1 cellular context compared by ENCODE assay signal in the genomic region with DNA sequence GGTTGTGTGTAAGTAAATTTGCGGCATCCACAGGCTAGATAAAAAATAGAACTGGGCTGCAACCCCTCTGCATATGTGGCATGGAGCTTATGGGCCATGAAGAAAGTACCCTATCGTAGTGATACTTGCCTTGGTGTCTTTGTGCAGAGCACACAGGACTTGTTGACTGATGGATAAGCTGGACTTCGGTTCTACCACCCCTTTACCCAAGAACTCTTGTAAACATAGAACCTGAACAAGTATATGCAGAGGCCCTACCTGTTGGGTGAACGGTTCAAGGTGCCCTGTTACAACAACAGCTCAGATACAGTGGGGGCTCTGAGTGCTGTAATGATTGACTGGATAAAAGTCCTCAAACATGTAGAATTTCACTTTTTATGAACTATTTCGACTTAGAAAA.
TF ChIP-seq lines count a peak whose summit lies in the region.

No MANE protein-coding gene starts in this region.

TF ChIP-seq in HepG2, 621 proteins besides CTCF, POLR2A, EP300 and RAD21 (continued from another document and continues in another):
- TF ChIP-seq, protein P1, sequence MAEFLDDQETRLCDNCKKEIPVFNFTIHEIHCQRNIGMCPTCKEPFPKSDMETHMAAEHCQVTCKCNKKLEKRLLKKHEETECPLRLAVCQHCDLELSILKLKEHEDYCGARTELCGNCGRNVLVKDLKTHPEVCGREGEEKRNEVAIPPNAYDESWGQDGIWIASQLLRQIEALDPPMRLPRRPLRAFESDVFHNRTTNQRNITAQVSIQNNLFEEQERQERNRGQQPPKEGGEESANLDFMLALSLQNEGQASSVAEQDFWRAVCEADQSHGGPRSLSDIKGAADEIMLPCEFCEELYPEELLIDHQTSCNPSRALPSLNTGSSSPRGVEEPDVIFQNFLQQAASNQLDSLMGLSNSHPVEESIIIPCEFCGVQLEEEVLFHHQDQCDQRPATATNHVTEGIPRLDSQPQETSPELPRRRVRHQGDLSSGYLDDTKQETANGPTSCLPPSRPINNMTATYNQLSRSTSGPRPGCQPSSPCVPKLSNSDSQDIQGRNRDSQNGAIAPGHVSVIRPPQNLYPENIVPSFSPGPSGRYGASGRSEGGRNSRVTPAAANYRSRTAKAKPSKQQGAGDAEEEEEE (CRISPR knock-in tag; IDR thresholded peaks at IDR 0.05; ENCODE audit: borderline replicate concordance): no peak
- peak; percentile 40; the same call in 1 of the 2 replicates for TF ChIP-seq SMARCC2 (IDR thresholded peaks at IDR 0.05)
- TF ChIP-seq RFXANK (CRISPR knock-in tag; IDR thresholded peaks at IDR 0.05): no peak
- no peak for TF ChIP-seq ZNF678 (CRISPR knock-in tag; IDR thresholded peaks at IDR 0.05)
- no peak for TF ChIP-seq BORCS8-MEF2B (CRISPR knock-in tag; IDR thresholded peaks at IDR 0.05)
- TF ChIP-seq STAT5B (CRISPR knock-in tag; IDR thresholded peaks at IDR 0.05): no peak
- TF ChIP-seq, protein P2, sequence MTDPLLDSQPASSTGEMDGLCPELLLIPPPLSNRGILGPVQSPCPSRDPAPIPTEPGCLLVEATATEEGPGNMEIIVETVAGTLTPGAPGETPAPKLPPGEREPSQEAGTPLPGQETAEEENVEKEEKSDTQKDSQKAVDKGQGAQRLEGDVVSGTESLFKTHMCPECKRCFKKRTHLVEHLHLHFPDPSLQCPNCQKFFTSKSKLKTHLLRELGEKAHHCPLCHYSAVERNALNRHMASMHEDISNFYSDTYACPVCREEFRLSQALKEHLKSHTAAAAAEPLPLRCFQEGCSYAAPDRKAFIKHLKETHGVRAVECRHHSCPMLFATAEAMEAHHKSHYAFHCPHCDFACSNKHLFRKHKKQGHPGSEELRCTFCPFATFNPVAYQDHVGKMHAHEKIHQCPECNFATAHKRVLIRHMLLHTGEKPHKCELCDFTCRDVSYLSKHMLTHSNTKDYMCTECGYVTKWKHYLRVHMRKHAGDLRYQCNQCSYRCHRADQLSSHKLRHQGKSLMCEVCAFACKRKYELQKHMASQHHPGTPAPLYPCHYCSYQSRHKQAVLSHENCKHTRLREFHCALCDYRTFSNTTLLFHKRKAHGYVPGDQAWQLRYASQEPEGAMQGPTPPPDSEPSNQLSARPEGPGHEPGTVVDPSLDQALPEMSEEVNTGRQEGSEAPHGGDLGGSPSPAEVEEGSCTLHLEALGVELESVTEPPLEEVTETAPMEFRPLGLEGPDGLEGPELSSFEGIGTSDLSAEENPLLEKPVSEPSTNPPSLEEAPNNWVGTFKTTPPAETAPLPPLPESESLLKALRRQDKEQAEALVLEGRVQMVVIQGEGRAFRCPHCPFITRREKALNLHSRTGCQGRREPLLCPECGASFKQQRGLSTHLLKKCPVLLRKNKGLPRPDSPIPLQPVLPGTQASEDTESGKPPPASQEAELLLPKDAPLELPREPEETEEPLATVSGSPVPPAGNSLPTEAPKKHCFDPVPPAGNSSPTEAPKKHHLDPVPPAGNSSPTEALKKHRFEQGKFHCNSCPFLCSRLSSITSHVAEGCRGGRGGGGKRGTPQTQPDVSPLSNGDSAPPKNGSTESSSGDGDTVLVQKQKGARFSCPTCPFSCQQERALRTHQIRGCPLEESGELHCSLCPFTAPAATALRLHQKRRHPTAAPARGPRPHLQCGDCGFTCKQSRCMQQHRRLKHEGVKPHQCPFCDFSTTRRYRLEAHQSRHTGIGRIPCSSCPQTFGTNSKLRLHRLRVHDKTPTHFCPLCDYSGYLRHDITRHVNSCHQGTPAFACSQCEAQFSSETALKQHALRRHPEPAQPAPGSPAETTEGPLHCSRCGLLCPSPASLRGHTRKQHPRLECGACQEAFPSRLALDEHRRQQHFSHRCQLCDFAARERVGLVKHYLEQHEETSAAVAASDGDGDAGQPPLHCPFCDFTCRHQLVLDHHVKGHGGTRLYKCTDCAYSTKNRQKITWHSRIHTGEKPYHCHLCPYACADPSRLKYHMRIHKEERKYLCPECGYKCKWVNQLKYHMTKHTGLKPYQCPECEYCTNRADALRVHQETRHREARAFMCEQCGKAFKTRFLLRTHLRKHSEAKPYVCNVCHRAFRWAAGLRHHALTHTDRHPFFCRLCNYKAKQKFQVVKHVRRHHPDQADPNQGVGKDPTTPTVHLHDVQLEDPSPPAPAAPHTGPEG (CRISPR knock-in tag; IDR thresholded peaks at IDR 0.05): no peak
- no peak for TF ChIP-seq CENPT (CRISPR knock-in tag; IDR thresholded peaks at IDR 0.05; ENCODE audit: low read depth)
- TF ChIP-seq ZNF256 (CRISPR knock-in tag; conservative IDR thresholded peaks at IDR 0.05): no peak
- TF ChIP-seq YEATS4 (CRISPR knock-in tag; IDR thresholded peaks at IDR 0.05; ENCODE audit: borderline replicate concordance): 0 out of 2 replicates have a peak, but pooled peaks have one; percentile 50
- no peak for TF ChIP-seq ZNF7 (CRISPR knock-in tag; IDR thresholded peaks at IDR 0.05)
- TF ChIP-seq ZSCAN22 (CRISPR knock-in tag; IDR thresholded peaks at IDR 0.05): no peak
- TF ChIP-seq ZNF737 (CRISPR knock-in tag; IDR thresholded peaks at IDR 0.05; ENCODE audit: borderline replicate concordance): no peak
- no peak; the same call in 1 of the 2 replicates for TF ChIP-seq ZNF136 (CRISPR knock-in tag; IDR thresholded peaks at IDR 0.05; ENCODE audit: low read depth)
- TF ChIP-seq PRMT3 (CRISPR knock-in tag; IDR thresholded peaks at IDR 0.05; ENCODE audit: borderline replicate concordance, low read depth): no peak
- no peak for TF ChIP-seq EEA1 (CRISPR knock-in tag; IDR thresholded peaks at IDR 0.05; ENCODE audit: borderline replicate concordance)
- no peak for TF ChIP-seq ZNF674 (CRISPR knock-in tag; IDR thresholded peaks at IDR 0.05; ENCODE audit: low read depth)
- TF ChIP-seq, protein P3, sequence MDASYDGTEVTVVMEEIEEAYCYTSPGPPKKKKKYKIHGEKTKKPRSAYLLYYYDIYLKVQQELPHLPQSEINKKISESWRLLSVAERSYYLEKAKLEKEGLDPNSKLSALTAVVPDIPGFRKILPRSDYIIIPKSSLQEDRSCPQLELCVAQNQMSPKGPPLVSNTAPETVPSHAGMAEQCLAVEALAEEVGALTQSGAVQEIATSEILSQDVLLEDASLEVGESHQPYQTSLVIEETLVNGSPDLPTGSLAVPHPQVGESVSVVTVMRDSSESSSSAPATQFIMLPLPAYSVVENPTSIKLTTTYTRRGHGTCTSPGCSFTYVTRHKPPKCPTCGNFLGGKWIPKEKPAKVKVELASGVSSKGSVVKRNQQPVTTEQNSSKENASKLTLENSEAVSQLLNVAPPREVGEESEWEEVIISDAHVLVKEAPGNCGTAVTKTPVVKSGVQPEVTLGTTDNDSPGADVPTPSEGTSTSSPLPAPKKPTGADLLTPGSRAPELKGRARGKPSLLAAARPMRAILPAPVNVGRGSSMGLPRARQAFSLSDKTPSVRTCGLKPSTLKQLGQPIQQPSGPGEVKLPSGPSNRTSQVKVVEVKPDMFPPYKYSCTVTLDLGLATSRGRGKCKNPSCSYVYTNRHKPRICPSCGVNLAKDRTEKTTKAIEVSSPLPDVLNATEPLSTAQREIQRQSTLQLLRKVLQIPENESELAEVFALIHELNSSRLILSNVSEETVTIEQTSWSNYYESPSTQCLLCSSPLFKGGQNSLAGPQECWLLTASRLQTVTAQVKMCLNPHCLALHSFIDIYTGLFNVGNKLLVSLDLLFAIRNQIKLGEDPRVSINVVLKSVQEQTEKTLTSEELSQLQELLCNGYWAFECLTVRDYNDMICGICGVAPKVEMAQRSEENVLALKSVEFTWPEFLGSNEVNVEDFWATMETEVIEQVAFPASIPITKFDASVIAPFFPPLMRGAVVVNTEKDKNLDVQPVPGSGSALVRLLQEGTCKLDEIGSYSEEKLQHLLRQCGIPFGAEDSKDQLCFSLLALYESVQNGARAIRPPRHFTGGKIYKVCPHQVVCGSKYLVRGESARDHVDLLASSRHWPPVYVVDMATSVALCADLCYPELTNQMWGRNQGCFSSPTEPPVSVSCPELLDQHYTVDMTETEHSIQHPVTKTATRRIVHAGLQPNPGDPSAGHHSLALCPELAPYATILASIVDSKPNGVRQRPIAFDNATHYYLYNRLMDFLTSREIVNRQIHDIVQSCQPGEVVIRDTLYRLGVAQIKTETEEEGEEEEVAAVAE (CRISPR knock-in tag; IDR thresholded peaks at IDR 0.05; ENCODE audit: borderline replicate concordance): peak; percentile 77; the same call in 1 of the 2 replicates
- TF ChIP-seq, protein P4, sequence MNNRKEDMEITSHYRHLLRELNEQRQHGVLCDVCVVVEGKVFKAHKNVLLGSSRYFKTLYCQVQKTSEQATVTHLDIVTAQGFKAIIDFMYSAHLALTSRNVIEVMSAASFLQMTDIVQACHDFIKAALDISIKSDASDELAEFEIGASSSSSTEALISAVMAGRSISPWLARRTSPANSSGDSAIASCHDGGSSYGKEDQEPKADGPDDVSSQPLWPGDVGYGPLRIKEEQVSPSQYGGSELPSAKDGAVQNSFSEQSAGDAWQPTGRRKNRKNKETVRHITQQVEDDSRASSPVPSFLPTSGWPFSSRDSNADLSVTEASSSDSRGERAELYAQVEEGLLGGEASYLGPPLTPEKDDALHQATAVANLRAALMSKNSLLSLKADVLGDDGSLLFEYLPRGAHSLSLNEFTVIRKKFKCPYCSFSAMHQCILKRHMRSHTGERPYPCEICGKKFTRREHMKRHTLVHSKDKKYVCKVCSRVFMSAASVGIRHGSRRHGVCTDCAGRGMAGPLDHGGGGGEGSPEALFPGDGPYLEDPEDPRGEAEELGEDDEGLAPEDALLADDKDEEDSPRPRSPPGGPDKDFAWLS (CRISPR knock-in tag; IDR thresholded peaks at IDR 0.05; ENCODE audit: borderline replicate concordance): no peak
- TF ChIP-seq, protein P5, sequence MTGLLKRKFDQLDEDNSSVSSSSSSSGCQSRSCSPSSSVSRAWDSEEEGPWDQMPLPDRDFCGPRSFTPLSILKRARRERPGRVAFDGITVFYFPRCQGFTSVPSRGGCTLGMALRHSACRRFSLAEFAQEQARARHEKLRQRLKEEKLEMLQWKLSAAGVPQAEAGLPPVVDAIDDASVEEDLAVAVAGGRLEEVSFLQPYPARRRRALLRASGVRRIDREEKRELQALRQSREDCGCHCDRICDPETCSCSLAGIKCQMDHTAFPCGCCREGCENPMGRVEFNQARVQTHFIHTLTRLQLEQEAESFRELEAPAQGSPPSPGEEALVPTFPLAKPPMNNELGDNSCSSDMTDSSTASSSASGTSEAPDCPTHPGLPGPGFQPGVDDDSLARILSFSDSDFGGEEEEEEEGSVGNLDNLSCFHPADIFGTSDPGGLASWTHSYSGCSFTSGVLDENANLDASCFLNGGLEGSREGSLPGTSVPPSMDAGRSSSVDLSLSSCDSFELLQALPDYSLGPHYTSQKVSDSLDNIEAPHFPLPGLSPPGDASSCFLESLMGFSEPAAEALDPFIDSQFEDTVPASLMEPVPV (CRISPR knock-in tag; IDR thresholded peaks at IDR 0.05): no peak
- no peak for TF ChIP-seq ZBTB3 (CRISPR knock-in tag; IDR thresholded peaks at IDR 0.05; ENCODE audit: borderline replicate concordance, low read depth)
- no peak for TF ChIP-seq NPAS2 (CRISPR knock-in tag; IDR thresholded peaks at IDR 0.05; ENCODE audit: borderline replicate concordance)
- no peak for TF ChIP-seq WIZ (CRISPR knock-in tag; IDR thresholded peaks at IDR 0.05)
- TF ChIP-seq, protein P6, sequence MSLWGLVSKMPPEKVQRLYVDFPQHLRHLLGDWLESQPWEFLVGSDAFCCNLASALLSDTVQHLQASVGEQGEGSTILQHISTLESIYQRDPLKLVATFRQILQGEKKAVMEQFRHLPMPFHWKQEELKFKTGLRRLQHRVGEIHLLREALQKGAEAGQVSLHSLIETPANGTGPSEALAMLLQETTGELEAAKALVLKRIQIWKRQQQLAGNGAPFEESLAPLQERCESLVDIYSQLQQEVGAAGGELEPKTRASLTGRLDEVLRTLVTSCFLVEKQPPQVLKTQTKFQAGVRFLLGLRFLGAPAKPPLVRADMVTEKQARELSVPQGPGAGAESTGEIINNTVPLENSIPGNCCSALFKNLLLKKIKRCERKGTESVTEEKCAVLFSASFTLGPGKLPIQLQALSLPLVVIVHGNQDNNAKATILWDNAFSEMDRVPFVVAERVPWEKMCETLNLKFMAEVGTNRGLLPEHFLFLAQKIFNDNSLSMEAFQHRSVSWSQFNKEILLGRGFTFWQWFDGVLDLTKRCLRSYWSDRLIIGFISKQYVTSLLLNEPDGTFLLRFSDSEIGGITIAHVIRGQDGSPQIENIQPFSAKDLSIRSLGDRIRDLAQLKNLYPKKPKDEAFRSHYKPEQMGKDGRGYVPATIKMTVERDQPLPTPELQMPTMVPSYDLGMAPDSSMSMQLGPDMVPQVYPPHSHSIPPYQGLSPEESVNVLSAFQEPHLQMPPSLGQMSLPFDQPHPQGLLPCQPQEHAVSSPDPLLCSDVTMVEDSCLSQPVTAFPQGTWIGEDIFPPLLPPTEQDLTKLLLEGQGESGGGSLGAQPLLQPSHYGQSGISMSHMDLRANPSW (CRISPR knock-in tag; IDR thresholded peaks at IDR 0.05; ENCODE audit: borderline replicate concordance): no peak
- TF ChIP-seq ESRRA (CRISPR knock-in tag; IDR thresholded peaks at IDR 0.05; ENCODE audit: low read depth): peak; percentile 89
- peak; percentile 79 for TF ChIP-seq ZFP1 (CRISPR knock-in tag; IDR thresholded peaks at IDR 0.05)
- TF ChIP-seq, protein P7, sequence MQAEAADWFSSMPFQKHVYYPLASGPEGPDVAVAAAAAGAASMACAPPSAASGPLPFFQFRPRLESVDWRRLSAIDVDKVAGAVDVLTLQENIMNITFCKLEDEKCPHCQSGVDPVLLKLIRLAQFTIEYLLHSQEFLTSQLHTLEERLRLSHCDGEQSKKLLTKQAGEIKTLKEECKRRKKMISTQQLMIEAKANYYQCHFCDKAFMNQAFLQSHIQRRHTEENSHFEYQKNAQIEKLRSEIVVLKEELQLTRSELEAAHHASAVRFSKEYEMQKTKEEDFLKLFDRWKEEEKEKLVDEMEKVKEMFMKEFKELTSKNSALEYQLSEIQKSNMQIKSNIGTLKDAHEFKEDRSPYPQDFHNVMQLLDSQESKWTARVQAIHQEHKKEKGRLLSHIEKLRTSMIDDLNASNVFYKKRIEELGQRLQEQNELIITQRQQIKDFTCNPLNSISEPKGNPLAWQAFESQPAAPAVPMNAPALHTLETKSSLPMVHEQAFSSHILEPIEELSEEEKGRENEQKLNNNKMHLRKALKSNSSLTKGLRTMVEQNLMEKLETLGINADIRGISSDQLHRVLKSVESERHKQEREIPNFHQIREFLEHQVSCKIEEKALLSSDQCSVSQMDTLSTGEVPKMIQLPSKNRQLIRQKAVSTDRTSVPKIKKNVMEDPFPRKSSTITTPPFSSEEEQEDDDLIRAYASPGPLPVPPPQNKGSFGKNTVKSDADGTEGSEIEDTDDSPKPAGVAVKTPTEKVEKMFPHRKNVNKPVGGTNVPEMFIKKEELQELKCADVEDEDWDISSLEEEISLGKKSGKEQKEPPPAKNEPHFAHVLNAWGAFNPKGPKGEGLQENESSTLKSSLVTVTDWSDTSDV (CRISPR knock-in tag; IDR thresholded peaks at IDR 0.05): no peak
- TF ChIP-seq SMAD1 (CRISPR knock-in tag; IDR thresholded peaks at IDR 0.05; ENCODE audit: borderline replicate concordance, low read depth): no peak
- no peak for TF ChIP-seq ZNF781 (CRISPR knock-in tag; IDR thresholded peaks at IDR 0.05; ENCODE audit: borderline replicate concordance, not compliant biosample characterization)
- no peak for TF ChIP-seq RBM39 (IDR thresholded peaks at IDR 0.05; ENCODE audit: low read depth, low read length, poor library complexity, severe bottlenecking)
- TF ChIP-seq CHD2 (IDR thresholded peaks at IDR 0.05; ENCODE audit: low read depth, low read length): no peak
- no peak for TF ChIP-seq ZBTB7A (CRISPR knock-in tag; IDR thresholded peaks at IDR 0.05)
- no peak for TF ChIP-seq MLLT10 (CRISPR knock-in tag; IDR thresholded peaks at IDR 0.05)
- no peak for TF ChIP-seq ZNF235 (CRISPR knock-in tag; IDR thresholded peaks at IDR 0.05; ENCODE audit: borderline replicate concordance)
- peak; percentile 75 for TF ChIP-seq ISL2 (CRISPR knock-in tag; IDR thresholded peaks at IDR 0.05)
- no peak for TF ChIP-seq RORA (CRISPR knock-in tag; IDR thresholded peaks at IDR 0.05)
- no peak for TF ChIP-seq ZNF234 (CRISPR knock-in tag; conservative IDR thresholded peaks at IDR 0.05)
- TF ChIP-seq IRF2 (CRISPR knock-in tag; IDR thresholded peaks at IDR 0.05): peak; percentile 88
- TF ChIP-seq SP5 (CRISPR knock-in tag; IDR thresholded peaks at IDR 0.05; ENCODE audit: borderline replicate concordance, low read depth): peak; percentile 63
- TF ChIP-seq NFE2L1 (CRISPR knock-in tag; IDR thresholded peaks at IDR 0.05; ENCODE audit: borderline replicate concordance): no peak
- TF ChIP-seq NFATC3 (CRISPR knock-in tag; IDR thresholded peaks at IDR 0.05): no peak
